1 cellular context compared by ENCODE assay signal in the genomic region with DNA sequence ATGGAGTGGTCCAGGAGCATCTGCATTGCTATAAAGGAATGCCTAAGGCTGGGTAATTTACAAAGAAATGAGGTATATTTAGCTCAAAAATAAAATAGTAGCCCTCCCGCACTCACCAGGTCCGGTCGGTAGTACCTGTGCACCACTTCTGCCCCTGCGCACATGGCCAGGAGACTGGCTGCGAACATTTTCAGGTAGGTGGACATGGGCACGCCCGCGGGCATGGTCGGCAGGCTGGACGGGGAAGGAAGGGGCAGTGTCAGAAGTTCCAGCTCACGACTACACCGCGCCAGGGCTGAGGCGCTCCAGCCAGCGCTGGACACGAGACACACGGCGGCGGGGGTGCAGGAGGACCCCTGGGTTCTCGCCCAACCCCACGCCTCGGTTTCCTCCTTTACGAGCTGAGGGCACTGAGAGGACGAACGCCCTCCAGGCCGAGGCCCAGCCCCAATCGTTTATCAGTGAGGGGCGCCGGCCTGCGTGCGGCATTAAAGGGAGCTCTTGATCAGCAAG.
TF ChIP-seq lines count a peak whose summit lies in the region.

No MANE protein-coding gene starts in this region.

TF ChIP-seq in A549, 52 proteins besides CTCF, POLR2A, EP300 and RAD21 (continued from another document):
- no peak for TF ChIP-seq CHD2 (IDR thresholded peaks at IDR 0.05; ENCODE audit: low read length, partially characterized antibody)
